In the genomic region with DNA sequence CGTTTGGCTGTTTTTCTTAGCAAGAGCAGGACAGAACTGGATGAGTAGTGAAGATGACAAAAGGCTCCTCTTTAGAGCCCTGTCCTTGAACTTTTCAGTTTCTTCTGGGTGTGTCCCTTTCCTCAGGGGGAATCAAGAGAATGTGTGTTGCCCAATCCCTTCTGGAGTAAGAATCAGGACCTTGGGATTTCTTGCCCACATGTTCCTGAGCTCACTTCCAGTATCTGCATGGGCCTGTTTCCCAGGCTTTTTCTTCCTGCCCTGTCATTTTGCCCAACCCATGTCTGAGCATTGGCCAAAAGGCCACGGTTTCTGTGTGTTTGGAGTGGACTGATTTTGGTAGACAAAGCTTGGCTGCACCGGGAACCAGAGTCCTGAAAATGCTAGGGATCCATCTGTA, we compare ENCODE assay signal across 15 cellular contexts.
A peak's percentile ranks its signal among the peaks of the same experiment; 100 is the strongest.
DNase-seq lines count a peak whose midpoint lies in the region; ATAC-seq and TF ChIP-seq lines count a peak whose summit lies in the region.
"Had no signal": no experiment of that assay in that cellular context is flagged by ENCODE, and none has a peak within 500 bp of the region (broad histone marks: within the 10 kb centered on the region; RNA-seq: fewer than 3 reads in every experiment).

No MANE protein-coding gene starts in this region.

- no peak overlapping the region for H2AFZ ChIP-seq in neuronal stem cell (ENCODE audit: low read length)

- no peak overlapping the region for H2AK5ac ChIP-seq in neuronal stem cell (ENCODE audit: low read depth, low read length)

- no peak overlapping the region for H3K4ac ChIP-seq in neuronal stem cell (ENCODE audit: low read length)

- DNase-seq in Right ventricle myocardium inferior (ENCODE audit: missing footprints) (peak; percentile 68), cardiac septum (ENCODE audit: low spot score) (no peak), fibroblast of the aortic adventitia (ENCODE audit: low read depth) (peak; percentile 99), neuronal stem cell (ENCODE audit: low spot score) (no peak), colonic mucosa (no peak), NCI-H1436 treated with DMSO at 0.1 percent for 48 hours (lab: John Stamatoyannopoulos, UW) (no peak), SHP77 treated with DMSO at 0.1 percent for 48 hours (lab: John Stamatoyannopoulos, UW) (no peak)
- no peak for DNase-seq in stimulated activated effector memory CD8-positive, alpha-beta T cell treated with anti-CD3 and anti-CD28 coated beads, Interleukin-12 subunit alpha, Interleukin-12 subunit beta, amount 100 ng/mL, for 72 hours (ENCODE audit: low spot score in 2 of 2)
- DNase-seq: hippocampal formation; mucosa of descending colon; NCI-H748 treated with DMSO at 0.1 percent for 48 hours; spleen; stimulated activated CD8-positive, alpha-beta memory T cell treated with anti-CD3 and anti-CD28 coated beads, Interleukin-4, amount 100 ng/mL, for 48 hours had no signal

- no peaks in the 10 kb centered on the region for H3K79me1 ChIP-seq in neuronal stem cell (ENCODE audit: low read depth, low read length)

- WGBS in neuronal stem cell (ENCODE audit: extremely low coverage in 2 of 2, insufficient read length in 2 of 2, insufficient replicate concordance in 1 of 2), 2 donors = no CpG with 5 or more reads among the region's 3 CpGs

- H3K9me3 ChIP-seq in neuronal stem cell (replicated peaks in 1 of 2; ENCODE audit: control insufficient read depth in 2 of 2, insufficient read depth in 1 of 2, low read depth in 1 of 2, low read length in 2 of 2) (no peaks in the 10 kb centered on the region), colonic mucosa (no peaks in the 10 kb centered on the region)
- H3K9me3 ChIP-seq: mucosa of descending colon, spleen had no signal

- H2BK15ac ChIP-seq in neuronal stem cell (ENCODE audit: low read length) = peak overlapping the region; percentile 37

- H3K27me3 ChIP-seq in neuronal stem cell (ENCODE audit: control insufficient read depth in 3 of 3, insufficient read depth in 3 of 3, low read depth in 1 of 3, low read length in 3 of 3) (no peaks in the 10 kb centered on the region), colonic mucosa (no peaks in the 10 kb centered on the region)
- H3K27me3 ChIP-seq: spleen had no signal

- no peak overlapping the region for H2BK5ac ChIP-seq in neuronal stem cell (ENCODE audit: low read length)

- no peak overlapping the region for H3K18ac ChIP-seq in neuronal stem cell (ENCODE audit: low read length)

- H3K4me3 ChIP-seq in fibroblast of the aortic adventitia (ENCODE audit: low read depth, low read length) (no peak overlapping the region), neuronal stem cell (ENCODE audit: low read length in 2 of 2) (no peak overlapping the region), colonic mucosa (no peak overlapping the region)
- H3K4me3 ChIP-seq: mucosa of descending colon, spleen had no signal

- no peaks in the 10 kb centered on the region for H3K9me3 Mint-ChIP-seq in stimulated activated effector memory CD8-positive, alpha-beta T cell treated with anti-CD3 and anti-CD28 coated beads, Interleukin-12 subunit alpha, Interleukin-12 subunit beta, amount 100 ng/mL, for 72 hours

- no peak overlapping the region for H3K4me3 Mint-ChIP-seq in stimulated activated effector memory CD8-positive, alpha-beta T cell treated with anti-CD3 and anti-CD28 coated beads, Interleukin-12 subunit alpha, Interleukin-12 subunit beta, amount 100 ng/mL, for 72 hours

- no peak overlapping the region for H2BK120ac ChIP-seq in neuronal stem cell (ENCODE audit: low read depth, low read length)

- no peak overlapping the region for H2BK12ac ChIP-seq in neuronal stem cell (ENCODE audit: low read length)

- no peak overlapping the region for H3K27ac Mint-ChIP-seq in stimulated activated effector memory CD8-positive, alpha-beta T cell treated with anti-CD3 and anti-CD28 coated beads, Interleukin-12 subunit alpha, Interleukin-12 subunit beta, amount 100 ng/mL, for 72 hours

- no peak overlapping the region for H4K8ac ChIP-seq in neuronal stem cell (ENCODE audit: low read depth, low read length)

- no peaks in the 10 kb centered on the region for H3K36me3 Mint-ChIP-seq in stimulated activated effector memory CD8-positive, alpha-beta T cell treated with anti-CD3 and anti-CD28 coated beads, Interleukin-12 subunit alpha, Interleukin-12 subunit beta, amount 100 ng/mL, for 72 hours

- H3K36me3 ChIP-seq in neuronal stem cell (replicated peaks in 1 of 2; ENCODE audit: control insufficient read depth in 2 of 2, insufficient read depth in 2 of 2, low read length in 2 of 2) = no peaks in the 10 kb centered on the region
- H3K36me3 ChIP-seq in colonic mucosa = no peaks in the 10 kb centered on the region
- H3K36me3 ChIP-seq: spleen had no signal

- no peaks in the 10 kb centered on the region for H3K4me1 Mint-ChIP-seq in stimulated activated effector memory CD8-positive, alpha-beta T cell treated with anti-CD3 and anti-CD28 coated beads, Interleukin-12 subunit alpha, Interleukin-12 subunit beta, amount 100 ng/mL, for 72 hours

- H3K27ac ChIP-seq in neuronal stem cell (replicated peaks; ENCODE audit: low read length) = no peak overlapping the region
- H3K27ac ChIP-seq in colonic mucosa = no peak overlapping the region
- H3K27ac ChIP-seq: 22Rv1, spleen had no signal

- H4K91ac ChIP-seq in neuronal stem cell (ENCODE audit: low read depth, low read length, poor library complexity) = no peak overlapping the region

- no peak overlapping the region for H3K9ac ChIP-seq in neuronal stem cell (ENCODE audit: low read depth, low read length, poor library complexity)
- H3K9ac ChIP-seq in colonic mucosa (ENCODE audit: low read depth in 2 of 2, low read length in 2 of 2) = no peak overlapping the region

- intact Hi-C loops in Right ventricle myocardium inferior (cut with DNase I) (no loop called here), cardiac septum (cut with DNase I) (no loop called here), colonic mucosa (cut with DNase I) (no loop called here)

- peak; percentile 92 for ATAC-seq in Right ventricle myocardium inferior
- no peak for ATAC-seq in stimulated activated effector memory CD8-positive, alpha-beta T cell treated with anti-CD3 and anti-CD28 coated beads, Interleukin-12 subunit alpha, Interleukin-12 subunit beta, amount 100 ng/mL, for 72 hours
- ATAC-seq: activated CD4-positive, CD25-positive, alpha-beta regulatory T cell treated with anti-CD3 and anti-CD28 coated beads, Interleukin-2, amount 50 U/mL, for 24 hours; mucosa of descending colon had no signal

- no peak overlapping the region for H3K14ac ChIP-seq in neuronal stem cell (ENCODE audit: low read length)

- H3K23ac ChIP-seq in neuronal stem cell (ENCODE audit: low read depth, low read length, poor library complexity) = no peak overlapping the region

- H3K4me2 ChIP-seq in neuronal stem cell (ENCODE audit: insufficient read depth, low read length, poor library complexity, severe bottlenecking) = no peak overlapping the region

- H3K4me1 ChIP-seq in neuronal stem cell (ENCODE audit: control insufficient read depth in 2 of 2, insufficient read depth in 1 of 2, low read depth in 1 of 2, low read length in 2 of 2) (peaks cover 5 to 8% of the 10 kb centered on the region in 2 donors), colonic mucosa (no peaks in the 10 kb centered on the region)
- H3K4me1 ChIP-seq: spleen had no signal

- TF ChIP-seq CTCF in fibroblast of the aortic adventitia (IDR thresholded peaks at IDR 0.05; ENCODE audit: insufficient read depth, low read length) (no peak), colonic mucosa (IDR thresholded peaks at IDR 0.05) (no peak)

Comparison
In these comparisons a context has a peak if more than half of its experiments do, and no peak if none do; other contexts are left out.
1. DNase-seq: peak in Right ventricle myocardium inferior (single experiment) and fibroblast of the aortic adventitia (single experiment); none in cardiac septum (single experiment), neuronal stem cell (single experiment), colonic mucosa (single experiment), stimulated activated effector memory CD8-positive, alpha-beta T cell treated with anti-CD3 and anti-CD28 coated beads, Interleukin-12 subunit alpha, Interleukin-12 subunit beta, amount 100 ng/mL, for 72 hours (0 of 2), NCI-H1436 treated with DMSO at 0.1 percent for 48 hours (single experiment) and SHP77 treated with DMSO at 0.1 percent for 48 hours (single experiment).